Comparison of ENCODE assay signal across 8 cellular contexts in the genomic region with DNA sequence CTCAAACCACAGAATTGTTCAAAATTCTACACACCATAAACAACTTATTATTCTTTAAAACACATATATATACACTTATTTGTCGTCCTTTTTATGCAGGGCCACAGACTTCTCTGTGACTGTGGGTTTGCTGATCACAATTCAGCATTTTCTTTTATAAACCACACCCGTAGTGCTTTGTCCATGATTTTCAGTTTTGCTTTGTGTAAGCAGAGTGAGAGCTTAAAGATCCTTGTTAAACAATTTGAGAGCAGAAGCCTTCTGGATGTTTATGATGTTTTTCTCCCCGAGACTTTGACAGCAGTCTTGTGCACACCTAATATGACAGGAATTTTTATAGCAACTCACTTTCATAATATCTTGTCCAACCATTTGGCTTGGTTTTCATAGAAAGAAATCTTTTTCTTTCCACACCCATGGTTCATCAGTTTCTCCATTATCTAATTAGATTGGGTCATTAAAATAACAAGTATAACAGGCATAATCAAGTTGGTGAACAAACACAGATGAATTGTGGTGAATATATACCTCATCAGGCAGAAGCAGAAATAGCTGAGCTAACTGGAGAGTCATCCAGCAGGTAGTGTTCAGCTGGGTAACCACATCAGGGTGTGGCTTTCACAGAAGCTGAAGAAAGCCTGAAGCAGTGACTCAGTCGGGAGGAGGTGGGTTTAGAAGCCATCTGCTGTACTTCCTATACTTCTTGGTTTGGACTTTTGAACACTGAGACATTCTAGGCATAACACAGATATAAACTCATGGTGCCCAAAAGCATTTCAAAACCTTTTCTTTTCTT. TPM values are rescaled to one million over a fixed set of nuclear protein-coding genes. Genes with fewer than 3 reads are reported as not detected.
DNase-seq lines count a peak whose midpoint lies in the region; ATAC-seq lines count a peak whose summit lies in the region.

No MANE protein-coding gene starts in this region.

- ATAC-seq in HG02678 (IDR thresholded peaks at IDR 0.05; ENCODE audit: unreplicated experiment) (no peak), GM21825 (IDR thresholded peaks at IDR 0.05; ENCODE audit: unreplicated experiment) (no peak), HG03159 (IDR thresholded peaks at IDR 0.05; ENCODE audit: unreplicated experiment) (no peak)

- DNase-seq in ELR (ENCODE audit: low read depth) (peak; percentile 36), M059J (ENCODE audit: low read depth) (peak; percentile 87), myocyte (ENCODE audit: low read depth) (peak; percentile 51), NCI-H146 (lab: John Stamatoyannopoulos, UW) (no peak)
- DNase-seq in activated T-cell treated with anti-CD3 and anti-CD28 coated beads, Interleukin-2, amount 50 U/mL, for 48 hours = peak; percentile 47 to 60

RNA-seq across cellular contexts. Expression of gene KANK1, which starts 57.1 kb away (rescaled TPM):
- total RNA-seq in M059J (2014; rRNA removed; shearing (Covaris generic)) = 33.6 and 55.5 TPM in 2 replicates
- total RNA-seq in myocyte = 196 and 279 TPM in 2 replicates
- polyA plus RNA-seq in myocyte (2012) = 53.8 TPM
